8 cellular contexts compared by ENCODE assay signal in genomic region chrX:118847676-118848075, GRCh38. TPM values are rescaled to one million over a fixed set of nuclear protein-coding genes. Genes with fewer than 3 reads are reported as not detected.
A peak's percentile ranks its signal among the peaks of the same experiment; 100 is the strongest.
DNase-seq lines count a peak whose midpoint lies in the region; ATAC-seq, FAIRE-seq and TF ChIP-seq lines count a peak whose summit lies in the region.

No MANE protein-coding gene starts in this region.

- ATAC-seq in GM23338 (peak; percentile 48; the same call in 2 of the 3 replicates), GM12878 (peak; percentile 66), upper lobe of right lung (peak; percentile 77), GM18861 (IDR thresholded peaks at IDR 0.05; ENCODE audit: unreplicated experiment) (no peak), HG03175 (IDR thresholded peaks at IDR 0.05; ENCODE audit: unreplicated experiment) (no peak)

- POLR2A ChIA-PET in GM12878 (lab: Charles Lee), result no interaction called here

- H3K27me3 Mint-ChIP-seq in GM23338 (ENCODE audit: insufficient read depth, low read depth, poor library complexity), result peaks cover 3% of the 10 kb centered on the region

- H3K4me1 ChIP-seq in GM23338 (ENCODE audit: insufficient read depth) (no peaks in the 10 kb centered on the region), GM12878 (ENCODE audit: control insufficient read depth, insufficient read depth, low read length) (no peaks in the 10 kb centered on the region), upper lobe of right lung (no peaks in the 10 kb centered on the region)

- TF ChIP-seq CTCF in C4-2B (conservative IDR thresholded peaks at IDR 0.05) (peak; percentile 66), GM23338 (conservative IDR thresholded peaks at IDR 0.05; ENCODE audit: low read depth in 2 of 2) (peak; percentile 54 to 67), GM12878 (IDR thresholded peaks at IDR 0.05 in 2 of 3, conservative IDR thresholded peaks at IDR 0.05 in 1 of 3; ENCODE audit: control insufficient read depth in 2 of 3, extremely low read depth in 1 of 3, insufficient read depth in 1 of 3, low read depth in 3 of 3, low read length in 3 of 3) (peak; percentile 64 to 67 (median 64)), upper lobe of right lung (IDR thresholded peaks at IDR 0.05) (peak; percentile 60)

- TF ChIP-seq EP300 in GM12878 (IDR thresholded peaks at IDR 0.05; ENCODE audit: borderline replicate concordance in 1 of 2, control insufficient read depth in 1 of 2, low read depth in 2 of 2, low read length in 2 of 2), result no peak

- H3K27ac Mint-ChIP-seq in GM23338, result no peak overlapping the region

- H4K20me1 ChIP-seq in GM23338 (replicated peaks; ENCODE audit: insufficient read depth) (no peaks in the 10 kb centered on the region), GM12878 (ENCODE audit: control insufficient read depth, insufficient read depth) (no peaks in the 10 kb centered on the region)

- no peak overlapping the region for H3K4me3 Mint-ChIP-seq in GM23338

- no peaks in the 10 kb centered on the region for H3K36me3 Mint-ChIP-seq in GM23338 (ENCODE audit: low read depth)

- H3K27ac ChIP-seq in C4-2B, result no peak overlapping the region
- H3K27ac ChIP-seq in GM23338 (ENCODE audit: low read depth), result no peak overlapping the region
- no peak overlapping the region for H3K27ac ChIP-seq in GM12878 (ENCODE audit: control insufficient read depth, insufficient read depth)
- no peak overlapping the region for H3K27ac ChIP-seq in upper lobe of right lung

- RAD21 ChIA-PET in GM12878 (lab: Charles Lee; ENCODE audit: unreplicated experiment), result interaction anchor here (0.8 to 1.3 kb wide), 3 partner anchors 11 to 271 kb away, joined by 3 read pairs; no protein-coding TSS in a partner anchor

- no peak overlapping the region for H3K4me2 ChIP-seq in GM23338
- no peak overlapping the region for H3K4me2 ChIP-seq in GM12878 (ENCODE audit: control insufficient read depth, insufficient read depth)

- FAIRE-seq in GM12878 (lab: Jason Lieb, UNC) (peak; percentile 23), islet of Langerhans (lab: Jason Lieb, UNC) (peak; percentile 95)

- H3K9me3 ChIP-seq in GM12878 (replicated peaks; ENCODE audit: control insufficient read depth, insufficient read depth, low read length) (no peaks in the 10 kb centered on the region), upper lobe of right lung (no peaks in the 10 kb centered on the region)

- no peaks in the 10 kb centered on the region for H3K9me3 Mint-ChIP-seq in GM23338

- no peaks in the 10 kb centered on the region for H3K79me2 ChIP-seq in GM23338 (replicated peaks; ENCODE audit: insufficient read depth)
- H3K79me2 ChIP-seq in GM12878 (ENCODE audit: control insufficient read depth, insufficient read depth, low read length), result no peaks in the 10 kb centered on the region

- H3K9ac ChIP-seq in GM12878 (ENCODE audit: control insufficient read depth, insufficient read depth, low read length), result no peak overlapping the region

- in situ Hi-C loops in GM12878 (cut with MboI), result loop anchor here (10.0 kb wide), 1 partner anchor 217 kb away; no protein-coding TSS in a partner anchor

- SMC1A ChIA-PET in GM12878 (lab: Charles Lee; ENCODE audit: uncharacterized antibody, unreplicated experiment), result interaction anchor here (1.3 to 1.6 kb wide), 3 partner anchors 156 to 218 kb away, joined by 4 to 6 read pairs (median 5); no protein-coding TSS in a partner anchor

- H3K9me2 ChIP-seq in GM23338 (ENCODE audit: insufficient read depth), result no peaks in the 10 kb centered on the region

- peak; percentile 74 for TF ChIP-seq RAD21 in GM12878 (IDR thresholded peaks at IDR 0.05; ENCODE audit: insufficient read depth, low read depth, low read length)

- H3K27me3 ChIP-seq in GM23338 (ENCODE audit: insufficient read depth) (no peaks in the 10 kb centered on the region), GM12878 (replicated peaks in 1 of 2; ENCODE audit: control insufficient read depth in 2 of 2, insufficient read depth in 2 of 2, low read length in 1 of 2) (peaks cover 0 to 2% of the 10 kb centered on the region in 2 experiments; a peak in 1 of 4 replicates), upper lobe of right lung (no peaks in the 10 kb centered on the region)

- no TSS peak for BruUV-seq in GM12878 (replicated peaks; lab: Mats Ljungman, UMichigan)

- TF ChIP-seq POLR2A in GM12878 (IDR thresholded peaks at IDR 0.05; ENCODE audit: low read depth, low read length), result no peak

- H3F3A ChIP-seq in GM23338 (replicated peaks; ENCODE audit: low read depth), result no peaks in the 10 kb centered on the region

- H3K36me3 ChIP-seq in GM23338 (ENCODE audit: insufficient read depth) (no peaks in the 10 kb centered on the region), GM12878 (ENCODE audit: control insufficient read depth in 2 of 2, insufficient read depth in 2 of 2, low read length in 1 of 2) (no peaks in the 10 kb centered on the region), upper lobe of right lung (no peaks in the 10 kb centered on the region)

- H3K4me3 ChIP-seq in GM23338 (no peak overlapping the region), GM12878 (no peak overlapping the region), upper lobe of right lung (no peak overlapping the region)

- intact Hi-C loops in GM12878 (cut with micrococcal nuclease; ENCODE audit: unreplicated experiment), result loop anchor here (1.0 to 5.0 kb wide), 3 partner anchors 157 to 220 kb away; no protein-coding TSS in a partner anchor
- intact Hi-C loops in upper lobe of right lung (cut with DNase I), result loop anchor here (5.0 kb wide), 1 partner anchor 220 kb away; no protein-coding TSS in a partner anchor

- DNase-seq in GM23338 (ENCODE audit: low spot score) (peak; percentile 75), NCI-H345 treated with DMSO at 0.1 percent for 48 hours (lab: John Stamatoyannopoulos, UW; ENCODE audit: unreplicated experiment) (peak; percentile 54), GM12878 (ENCODE audit: low read depth, low spot score) (no peak), upper lobe of right lung (no peak)

- CTCF ChIA-PET in GM12878 (lab: Yijun Ruan, JAX), result interaction anchor here (0.6 to 2.7 kb wide), 17 partner anchors 8 to 840 kb away, joined by 3 to 19 read pairs (median 4); no protein-coding TSS in a partner anchor

- H2AFZ ChIP-seq in GM23338, result no peak overlapping the region
- no peak overlapping the region for H2AFZ ChIP-seq in GM12878 (ENCODE audit: control insufficient read depth, low read depth, low read length)

- no peaks in the 10 kb centered on the region for H3K4me1 Mint-ChIP-seq in GM23338

- 4% methylated on average over 1 of the region's 1 CpG for WGBS in GM12878 (ENCODE audit: insufficient coverage, insufficient replicate concordance, low lambda C conversion rate, missing lambda C conversion rate)

TF ChIP-seq in GM23338, 12 proteins besides CTCF, POLR2A, EP300 and RAD21 (continues in another document):
- TF ChIP-seq ZNF331 (CRISPR knock-in tag; IDR thresholded peaks at IDR 0.05; ENCODE audit: low read depth), result no peak
- no peak for TF ChIP-seq ETS1 (IDR thresholded peaks at IDR 0.05)
- TF ChIP-seq STAT1 (IDR thresholded peaks at IDR 0.05; ENCODE audit: unreplicated experiment), result no peak
- TF ChIP-seq EZH2 (IDR thresholded peaks at IDR 0.05; ENCODE audit: low read depth, unreplicated experiment), result no peak

TF ChIP-seq in GM12878, 131 proteins besides CTCF, POLR2A, EP300 and RAD21 (continues in another document):
- TF ChIP-seq HSF1 (IDR thresholded peaks at IDR 0.05; ENCODE audit: low read depth, low read length) (no peak), NBN (IDR thresholded peaks at IDR 0.05) (no peak), FOS (IDR thresholded peaks at IDR 0.05; ENCODE audit: borderline replicate concordance, extremely low read depth, insufficient read length) (no peak), ZNF24 (IDR thresholded peaks at IDR 0.05) (0 out of 2 replicates have a peak, but pooled peaks have one; percentile 40), CHD1 (IDR thresholded peaks at IDR 0.05; ENCODE audit: low read depth, low read length) (no peak), TBL1XR1 (IDR thresholded peaks at IDR 0.05; ENCODE audit: low read depth, low read length) (no peak), SREBF1 (IDR thresholded peaks at IDR 0.05; ENCODE audit: low read length) (no peak)

RNA-seq across cellular contexts. Expression of gene ZCCHC12, which starts 24.1 kb away (rescaled TPM):
- total RNA-seq in GM23338 (2014; rRNA removed; shearing (Covaris generic)), result 0.08 and 0.38 TPM in 2 replicates
- polyA plus RNA-seq in GM23338 (2016; fragmentation: Nextera tagmentation; extraction: Ambion mirVana) (0.32 and 0.70 TPM in 2 replicates), GM12878 (2011; rRNA removed) (0.04 TPM in 1 of 2 replicates, not detected in the other), GM12878 (2014; fragmentation: Illumina TruSeq; extraction: Trizol) (not detected in 2 replicates), GM12878 (2014; fragmentation: Nextera tagmentation; extraction: Ambion mirVana) (not detected), GM12878 (2014; rRNA removed) (not detected in 2 replicates), GM12878 (2016; fragmentation: Nextera tagmentation; extraction: Ambion mirVana) (not detected)
- total RNA-seq in GM12878 (2013; cell fraction: nucleolus; rRNA removed), result not detected in 2 replicates
- total RNA-seq in GM12878 (2014; rRNA removed) (not detected in 2 replicates), GM12878 (2014; rRNA removed; fragmentation: Illumina TruSeq; extraction: Trizol) (not detected in 2 replicates), GM12878 (2021) (not detected in 2 replicates), upper lobe of right lung (0.41 TPM)
- not detected for polyA plus RNA-seq in GM12878 (2011; ENCODE audit: low read depth)
- not detected in 2 replicates for polyA plus RNA-seq in GM12878 (2011; cell fraction: cytosol; rRNA removed)
- polyA plus RNA-seq in GM12878 (2011; cell fraction: nucleus; rRNA removed), result not detected in 2 replicates
- not detected in 2 replicates for polyA plus RNA-seq in GM12878 (2012)
- polyA minus RNA-seq in GM12878 (2011; rRNA and poly(A)+ RNA removed), result not detected in 2 replicates
- not detected in 2 replicates for polyA minus RNA-seq in GM12878 (2011; cell fraction: cytosol; rRNA and poly(A)+ RNA removed)
- not detected in 2 replicates for polyA minus RNA-seq in GM12878 (2011; cell fraction: nucleus; rRNA and poly(A)+ RNA removed)

Comparison
In these comparisons a context has a peak if more than half of its experiments do, and no peak if none do; other contexts are left out.
1. ATAC-seq: peak in GM23338 (single experiment), GM12878 (single experiment) and upper lobe of right lung (single experiment); none in GM18861 (single experiment) and HG03175 (single experiment).
2. DNase-seq: peak in GM23338 (single experiment) and NCI-H345 treated with DMSO at 0.1 percent for 48 hours (single experiment); none in GM12878 (single experiment) and upper lobe of right lung (single experiment).
3. Peak in every context shown above with its lines, with median percentiles within 50 percentile points of each other: CTCF ChIP-seq.